ENCODE assay signal across 8 cellular contexts in genomic region chr1:221740941-221741363, GRCh38. TPM values are rescaled to one million over a fixed set of nuclear protein-coding genes. Genes with fewer than 3 reads are reported as not detected.
DNase-seq lines count a peak whose midpoint lies in the region; ATAC-seq, FAIRE-seq and TF ChIP-seq lines count a peak whose summit lies in the region.

No MANE protein-coding gene starts in this region.

- peak overlapping the region; percentile 73 for H3K4me3 ChIP-seq in GM06990 (replicated peaks; ENCODE audit: low read depth, low read length)
- peak overlapping the region; percentile 85 for H3K4me3 ChIP-seq in naive thymus-derived CD4-positive, alpha-beta T cell (ENCODE audit: low read length)

- peaks cover 9 to 39% (median 19%) of the 10 kb centered on the region in 5 donors for H3K36me3 Mint-ChIP-seq in naive thymus-derived CD4-positive, alpha-beta T cell

- no peak for ATAC-seq in naive thymus-derived CD4-positive, alpha-beta T cell
- ATAC-seq in GM21529 (IDR thresholded peaks at IDR 0.05; ENCODE audit: unreplicated experiment): no peak
- ATAC-seq in GM21381 (IDR thresholded peaks at IDR 0.05; ENCODE audit: unreplicated experiment): no peak
- ATAC-seq in HG03175 (IDR thresholded peaks at IDR 0.05; ENCODE audit: unreplicated experiment): no peak

- H3K4me1 Mint-ChIP-seq in naive thymus-derived CD4-positive, alpha-beta T cell: peaks cover 2 to 42% (median 26%) of the 10 kb centered on the region in 7 donors

- no peaks in the 10 kb centered on the region for H3K27me3 ChIP-seq in GM06990 (replicated peaks; ENCODE audit: control insufficient read depth, insufficient read depth, low read length)
- H3K27me3 ChIP-seq in naive thymus-derived CD4-positive, alpha-beta T cell (ENCODE audit: control insufficient read depth in 2 of 2, insufficient read depth in 2 of 2, low read length in 2 of 2): no peaks in the 10 kb centered on the region

- no peak for DNase-seq in GM06990 (ENCODE audit: extremely low read depth, insufficient read length)
- peak; percentile 67 for DNase-seq in OCI-M1 (lab: John Stamatoyannopoulos, UW)
- peak in 7 of 9 donors; percentile 12 to 42 (median 37) for DNase-seq in naive thymus-derived CD4-positive, alpha-beta T cell
- no peak for DNase-seq in HTR-8/SVneo (ENCODE audit: insufficient read length, low spot score)

- TF ChIP-seq CTCF in GM06990 (IDR thresholded peaks at IDR 0.05; ENCODE audit: insufficient read depth, low read length, poor library complexity, severe bottlenecking): no peak

- H3K27me3 Mint-ChIP-seq in naive thymus-derived CD4-positive, alpha-beta T cell: no peaks in the 10 kb centered on the region

- peak overlapping the region; percentile 82 for H3K27ac ChIP-seq in cingulate gyrus (ENCODE audit: low read depth, low read length)
- H3K27ac ChIP-seq in naive thymus-derived CD4-positive, alpha-beta T cell (ENCODE audit: low read depth, low read length): peak overlapping the region; percentile 80

- no peak for FAIRE-seq in HTR-8/SVneo (lab: Jason Lieb, UNC)

- no peak overlapping the region for H3K27ac Mint-ChIP-seq in naive thymus-derived CD4-positive, alpha-beta T cell

- no peak overlapping the region for H3K4me3 Mint-ChIP-seq in naive thymus-derived CD4-positive, alpha-beta T cell

- no peaks in the 10 kb centered on the region for H3K9me3 ChIP-seq in naive thymus-derived CD4-positive, alpha-beta T cell (ENCODE audit: control insufficient read depth in 2 of 3, low read length in 3 of 3)

- POLR2A ChIA-PET in naive thymus-derived CD4-positive, alpha-beta T cell (lab: Charles Lee): interaction anchor here (0.9 to 5.4 kb wide), 12 partner anchors 12 to 972 kb away, joined by 3 to 82 read pairs (median 8); partner anchors contain the start of genes AIDA and BROX

- intact Hi-C loops in naive thymus-derived CD4-positive, alpha-beta T cell (cut with micrococcal nuclease): loop anchor here (1.0 to 10.0 kb wide), 10 partner anchors 15 to 1974 kb away; partner anchors contain the start of genes CAPN2 (in 1 of the 2), DISP1 (in 1 of the 2), EPRS1 (in 1 of the 2) and MIA3 (in 1 of the 2)

- H3K4me1 ChIP-seq in naive thymus-derived CD4-positive, alpha-beta T cell (ENCODE audit: control insufficient read depth in 2 of 2, insufficient read depth in 2 of 2, low read length in 2 of 2): peaks cover 9 to 17% of the 10 kb centered on the region in 2 donors

- H3K36me3 ChIP-seq in GM06990 (ENCODE audit: control insufficient read depth, insufficient read depth, low read length): peaks cover 11% of the 10 kb centered on the region
- H3K36me3 ChIP-seq in naive thymus-derived CD4-positive, alpha-beta T cell (ENCODE audit: control insufficient read depth in 2 of 3, insufficient read depth in 3 of 3, low read length in 3 of 3): peaks cover 0 to 8% (median 0%) of the 10 kb centered on the region in 3 experiments

- CTCF ChIA-PET in naive thymus-derived CD4-positive, alpha-beta T cell (lab: Charles Lee): interaction anchor here (0.6 to 2.1 kb wide), 9 partner anchors 11 to 895 kb away, joined by 3 to 7 read pairs (median 3); no protein-coding TSS in a partner anchor

- H3K9me3 Mint-ChIP-seq in naive thymus-derived CD4-positive, alpha-beta T cell: peaks cover 0 to 6% (median 0%) of the 10 kb centered on the region in 11 donors

RNA-seq across cellular contexts. Expression of gene DUSP10, which starts 0.9 kb away (rescaled TPM):
- total RNA-seq in naive thymus-derived CD4-positive, alpha-beta T cell: 10 to 100 TPM in 3 of 5 experiments, 1 to 10 TPM in 2; 2.5 to 60.6 (median 19.0) TPM
- 1 to 10 TPM; 3.5 to 3.7 TPM for polyA plus RNA-seq in naive thymus-derived CD4-positive, alpha-beta T cell

Comparison
In these comparisons a context has a peak if more than half of its experiments do, and no peak if none do; other contexts are left out.
1. DNase-seq: peak in OCI-M1 (single experiment) and naive thymus-derived CD4-positive, alpha-beta T cell (7 of 9); none in GM06990 (single experiment) and HTR-8/SVneo (single experiment).